ENCODE assay signal across 12 cellular contexts in the genomic region with DNA sequence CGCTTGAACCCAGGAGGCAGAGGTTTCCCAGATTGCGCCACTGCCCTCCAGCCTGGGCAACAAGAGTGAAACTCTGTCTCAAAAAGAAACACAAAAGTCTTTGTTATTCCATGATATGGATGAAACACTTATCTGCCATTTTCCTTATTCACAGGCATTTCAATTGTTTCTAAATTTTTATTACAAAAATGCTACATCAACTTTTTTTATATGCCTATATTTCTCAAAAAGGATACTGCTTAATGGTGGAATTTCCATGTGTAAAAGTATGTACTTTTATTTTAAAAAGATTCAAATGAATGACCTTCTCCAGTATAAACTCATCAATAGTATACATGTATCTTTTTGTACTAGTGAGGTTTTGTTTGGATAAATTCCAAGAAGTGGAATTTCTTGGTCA.
"Had no signal": no experiment of that assay in that cellular context is flagged by ENCODE, and none has a peak within 500 bp of the region (broad histone marks: within the 10 kb centered on the region; RNA-seq: fewer than 3 reads in every experiment).

No MANE protein-coding gene starts in this region.

- ATAC-seq: stimulated activated memory B cell treated with anti-CD40 and anti-IgM and Interleukin-4, amounts not matched to agents 10 μg/mL and 1 μg/mL and 100 μg/mL, for 72 hours had no signal

- H3K27me3 ChIP-seq: colonic mucosa, heart right ventricle, pancreas, transverse colon had no signal

- H3K4me3 ChIP-seq: colonic mucosa, heart right ventricle, pancreas, smooth muscle cell, thoracic aorta, transverse colon had no signal

- FAIRE-seq: endothelial cell of umbilical vein had no signal

- H3K4me1 ChIP-seq: colonic mucosa, pancreas, transverse colon had no signal

- DNase-seq: endodermal cell; natural killer cell; pancreas; right cardiac atrium; stimulated activated CD4-positive, alpha-beta T cell treated with anti-CD3 and anti-CD28 coated beads, Interleukin-2, amount 100 ng/mL, for 48 hours; transverse colon had no signal

- H3K4me2 ChIP-seq: smooth muscle cell had no signal

- H3K9me3 ChIP-seq: colonic mucosa, heart right ventricle, pancreas, thoracic aorta, transverse colon had no signal

- H3K27ac ChIP-seq: colonic mucosa, heart right ventricle, pancreas, transverse colon had no signal
